Comparison of ENCODE assay signal across 1 cellular context in the genomic region with DNA sequence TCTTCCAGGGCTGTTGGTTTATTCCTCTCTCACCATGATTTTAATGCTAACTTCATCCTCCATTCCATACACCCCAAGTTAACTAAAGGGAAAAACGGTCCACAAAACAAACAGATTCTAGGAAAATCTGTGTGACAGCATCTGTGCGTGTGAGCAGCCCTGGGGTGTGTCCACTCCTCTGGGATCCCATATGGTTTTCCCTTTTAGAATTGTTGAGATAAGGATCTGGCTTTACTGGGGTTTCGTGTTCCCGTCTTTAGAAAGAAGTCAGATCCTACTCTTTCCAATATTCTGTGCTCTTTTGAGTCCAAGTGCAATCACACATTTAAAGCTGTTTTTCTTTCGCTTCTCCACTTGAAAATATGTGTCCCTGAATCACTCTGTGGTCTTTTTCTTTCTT.
TF ChIP-seq lines count a peak whose summit lies in the region.

No MANE protein-coding gene starts in this region.

TF ChIP-seq in IMR-90, 13 proteins besides CTCF, POLR2A, EP300 and RAD21 (continued from another document):
- TF ChIP-seq MAFK (IDR thresholded peaks at IDR 0.05; ENCODE audit: low read depth, low read length), result no peak
- TF ChIP-seq RCOR1 (IDR thresholded peaks at IDR 0.05; ENCODE audit: insufficient replicate concordance, low read length), result no peak
- no peak for TF ChIP-seq CEBPB (IDR thresholded peaks at IDR 0.05; ENCODE audit: low read depth, low read length)
- no peak for TF ChIP-seq ELK1 (IDR thresholded peaks at IDR 0.05; ENCODE audit: borderline replicate concordance, low read depth, low read length)
- TF ChIP-seq FOS (IDR thresholded peaks at IDR 0.05; ENCODE audit: low read depth, low read length), result no peak
- no peak for TF ChIP-seq MXI1 (IDR thresholded peaks at IDR 0.05; ENCODE audit: borderline replicate concordance, low read depth, low read length)
- TF ChIP-seq RFX5 (IDR thresholded peaks at IDR 0.05; ENCODE audit: low read depth, low read length), result no peak
- no peak for TF ChIP-seq USF2 (IDR thresholded peaks at IDR 0.05; ENCODE audit: low read depth, low read length)
- TF ChIP-seq SMC3 (IDR thresholded peaks at IDR 0.05; ENCODE audit: low read depth, low read length), result no peak
- no peak for TF ChIP-seq CHD1 (IDR thresholded peaks at IDR 0.05; ENCODE audit: low read depth, low read length)
